ENCODE assay signal across 21 cellular contexts in genomic region chr1:92329356-92330129, GRCh38. TPM values are rescaled to one million over a fixed set of nuclear protein-coding genes. Genes with fewer than 3 reads are reported as not detected.
A peak's percentile ranks its signal among the peaks of the same experiment; 100 is the strongest.
DNase-seq lines count a peak whose midpoint lies in the region; ATAC-seq and TF ChIP-seq lines count a peak whose summit lies in the region.
"Had no signal": no experiment of that assay in that cellular context is flagged by ENCODE, and none has a peak within 500 bp of the region (broad histone marks: within the 10 kb centered on the region; RNA-seq: fewer than 3 reads in every experiment).

No MANE protein-coding gene starts in this region.

- DNase-seq in HFFc6 (peak; percentile 98), adipocyte (ENCODE audit: low read depth) (peak; percentile 49), fibroblast of peridontal ligament (ENCODE audit: extremely low read depth) (peak; percentile 50), smooth muscle cell (lab: John Stamatoyannopoulos, UW; ENCODE audit: unreplicated experiment) (no peak)
- DNase-seq in CD8-positive, alpha-beta memory T cell: no peak
- DNase-seq: activated CD8-positive, alpha-beta memory T cell treated with anti-CD3 and anti-CD28 coated beads, Interleukin-2, amount 50 U/mL, for 4 hours; body of pancreas; CD4-positive, alpha-beta T cell; DMS79; dorsolateral prefrontal cortex; gastrocnemius medialis; Kasumi-1; natural killer cell; NCI-H1417; psoas muscle; stimulated activated CD4-positive, alpha-beta T cell treated with anti-CD3 and anti-CD28 coated beads, Interleukin-12 subunit alpha, Interleukin-12 subunit beta, amount 100 ng/mL, for 4 hours; stimulated activated naive CD4-positive, alpha-beta T cell treated with Interleukin-2 at 50 U/mL for 16 hours; transverse colon had no signal

- no peak overlapping the region for H3K4me3 ChIP-seq in adipocyte (ENCODE audit: low read length)
- H3K4me3 ChIP-seq in smooth muscle cell: no peak overlapping the region
- H3K4me3 ChIP-seq in CD8-positive, alpha-beta memory T cell (ENCODE audit: low read length): no peak overlapping the region
- H3K4me3 ChIP-seq: body of pancreas, dorsolateral prefrontal cortex, gastrocnemius medialis, psoas muscle, transverse colon had no signal

- peaks cover 3% of the 10 kb centered on the region for H4K20me1 ChIP-seq in smooth muscle cell (ENCODE audit: low read depth)

- peaks cover 31% of the 10 kb centered on the region for H3K9me3 Mint-ChIP-seq in HFFc6
- H3K9me3 Mint-ChIP-seq in CD8-positive, alpha-beta memory T cell: peaks cover 12 to 26% (median 18%) of the 10 kb centered on the region in 5 donors

- H3K36me3 ChIP-seq in adipocyte (ENCODE audit: control insufficient read depth, insufficient read depth, low read length, severe bottlenecking) (peaks cover 46% of the 10 kb centered on the region), smooth muscle cell (ENCODE audit: low read depth) (peaks cover 44% of the 10 kb centered on the region)
- no peaks in the 10 kb centered on the region for H3K36me3 ChIP-seq in CD8-positive, alpha-beta memory T cell (ENCODE audit: insufficient read depth, low read length)

- no peak overlapping the region for H3K4me2 ChIP-seq in smooth muscle cell

- H3K9ac ChIP-seq in adipocyte (ENCODE audit: low read length) (no peak overlapping the region), smooth muscle cell (ENCODE audit: low read depth) (no peak overlapping the region)

- peaks cover 21% of the 10 kb centered on the region for H3K9me3 ChIP-seq in adipocyte (ENCODE audit: control insufficient read depth, low read length)
- H3K9me3 ChIP-seq in smooth muscle cell (replicated peaks; ENCODE audit: low read depth): peaks cover 12% of the 10 kb centered on the region
- H3K9me3 ChIP-seq in CD8-positive, alpha-beta memory T cell (ENCODE audit: low read length): no peaks in the 10 kb centered on the region
- H3K9me3 ChIP-seq: gastrocnemius medialis had no signal

- CTCF ChIA-PET in CD8-positive, alpha-beta memory T cell (lab: Charles Lee): interaction anchor here (2.1 kb wide), 1 partner anchor 16 kb away, joined by 7 read pairs; no protein-coding TSS in a partner anchor

- POLR2A ChIA-PET in CD8-positive, alpha-beta memory T cell (lab: Charles Lee): no interaction called here

- no peaks in the 10 kb centered on the region for H3K79me2 ChIP-seq in smooth muscle cell (ENCODE audit: low read depth)

- H3K27ac Mint-ChIP-seq in HFFc6: peak overlapping the region; percentile 79
- no peak overlapping the region for H3K27ac Mint-ChIP-seq in CD8-positive, alpha-beta memory T cell
- H3K27ac Mint-ChIP-seq: CD4-positive, alpha-beta T cell had no signal

- peaks cover 45% of the 10 kb centered on the region for H3K4me1 Mint-ChIP-seq in HFFc6 (ENCODE audit: low read depth)
- H3K4me1 Mint-ChIP-seq in CD8-positive, alpha-beta memory T cell: peaks cover 14 to 33% (median 32%) of the 10 kb centered on the region in 3 donors

- peak; percentile 47 for TF ChIP-seq CTCF in HFFc6 (IDR thresholded peaks at IDR 0.05)
- no peak for TF ChIP-seq CTCF in smooth muscle cell (IDR thresholded peaks at IDR 0.05; ENCODE audit: borderline replicate concordance, insufficient read depth, poor library complexity, severe bottlenecking)

- ATAC-seq in GM19463 (IDR thresholded peaks at IDR 0.05; ENCODE audit: unreplicated experiment) (no peak), HG03097 (IDR thresholded peaks at IDR 0.05; ENCODE audit: low FRiP score, unreplicated experiment) (no peak)
- ATAC-seq: body of pancreas, gastrocnemius medialis, natural killer cell, psoas muscle, Right ventricle myocardium inferior had no signal

- H3K27me3 ChIP-seq in adipocyte (replicated peaks; ENCODE audit: control insufficient read depth, insufficient read depth, low read length) (no peaks in the 10 kb centered on the region), smooth muscle cell (ENCODE audit: low read depth) (no peaks in the 10 kb centered on the region)
- no peaks in the 10 kb centered on the region for H3K27me3 ChIP-seq in CD8-positive, alpha-beta memory T cell (ENCODE audit: insufficient read depth, low read length, poor library complexity, severe bottlenecking)
- H3K27me3 ChIP-seq: body of pancreas, dorsolateral prefrontal cortex, gastrocnemius medialis, transverse colon had no signal

- no peaks in the 10 kb centered on the region for H3K27me3 Mint-ChIP-seq in HFFc6 (ENCODE audit: insufficient read depth)
- no peaks in the 10 kb centered on the region for H3K27me3 Mint-ChIP-seq in CD8-positive, alpha-beta memory T cell
- H3K27me3 Mint-ChIP-seq: CD4-positive, alpha-beta T cell had no signal

- no peak overlapping the region for H2AFZ ChIP-seq in smooth muscle cell (ENCODE audit: low read depth)

- H3K4me3 Mint-ChIP-seq in HFFc6: peak overlapping the region; percentile 52
- no peak overlapping the region for H3K4me3 Mint-ChIP-seq in CD8-positive, alpha-beta memory T cell
- H3K4me3 Mint-ChIP-seq: CD4-positive, alpha-beta T cell; natural killer cell had no signal

- H3F3A ChIP-seq in smooth muscle cell (ENCODE audit: low read depth): no peaks in the 10 kb centered on the region

- peaks cover 77% of the 10 kb centered on the region for H3K36me3 Mint-ChIP-seq in HFFc6 (ENCODE audit: low read depth)
- H3K36me3 Mint-ChIP-seq in CD8-positive, alpha-beta memory T cell: peaks cover 37 to 69% (median 59%) of the 10 kb centered on the region in 3 donors

- no peaks in the 10 kb centered on the region for H3K4me1 ChIP-seq in adipocyte (ENCODE audit: control insufficient read depth, insufficient read depth, low read length)
- no peaks in the 10 kb centered on the region for H3K4me1 ChIP-seq in smooth muscle cell (ENCODE audit: low read depth)
- no peaks in the 10 kb centered on the region for H3K4me1 ChIP-seq in CD8-positive, alpha-beta memory T cell (ENCODE audit: insufficient read depth, low read length)
- H3K4me1 ChIP-seq: body of pancreas, gastrocnemius medialis, psoas muscle, transverse colon had no signal

- WGBS in smooth muscle cell (ENCODE audit: low lambda C conversion rate): 81% methylated on average over 6 of the region's 6 CpGs

- H3K27ac ChIP-seq in smooth muscle cell (ENCODE audit: low read depth): peak overlapping the region; percentile 19
- no peak overlapping the region for H3K27ac ChIP-seq in CD8-positive, alpha-beta memory T cell (ENCODE audit: low read depth, low read length)
- H3K27ac ChIP-seq: body of pancreas, dorsolateral prefrontal cortex, gastrocnemius medialis, psoas muscle, transverse colon had no signal

RNA-seq across cellular contexts. Expression of gene RPAP2, which starts 30.7 kb away (rescaled TPM):
- total RNA-seq in HFFc6 (2021; fragmentation: NEBNext Ultra II Directional; extraction: Animal tissue kit (Norgen Biotek cat#: 25700)): 10 to 100 TPM; 18.4 to 24.8 (median 21.0) TPM
- 32.4 and 34.2 TPM in 2 replicates for total RNA-seq in smooth muscle cell
- 13.0 and 18.8 TPM in 2 replicates for polyA plus RNA-seq in smooth muscle cell
- 10 to 100 TPM; 38.6 to 40.7 TPM for total RNA-seq in CD8-positive, alpha-beta memory T cell
- 30.8 TPM for polyA plus RNA-seq in CD8-positive, alpha-beta memory T cell

RNA-seq across cellular contexts. Expression of gene GLMN, which starts 30.8 kb away (rescaled TPM):
- 1 to 10 TPM; 6.6 to 8.4 (median 7.3) TPM for total RNA-seq in HFFc6 (2021; fragmentation: NEBNext Ultra II Directional; extraction: Animal tissue kit (Norgen Biotek cat#: 25700))
- total RNA-seq in smooth muscle cell: 14.6 and 26.9 TPM in 2 replicates
- 10.8 and 11.4 TPM in 2 replicates for polyA plus RNA-seq in smooth muscle cell
- 10 to 100 TPM; 20.1 TPM for total RNA-seq in CD8-positive, alpha-beta memory T cell
- 11.1 TPM for polyA plus RNA-seq in CD8-positive, alpha-beta memory T cell

Comparison
In these comparisons a context has a peak if more than half of its experiments do, and no peak if none do; other contexts are left out.
1. DNase-seq: peak in HFFc6 (single experiment), adipocyte (single experiment) and fibroblast of peridontal ligament (single experiment); none in smooth muscle cell (single experiment) and CD8-positive, alpha-beta memory T cell (0 of 5).